ENCODE assay signal across 1 cellular context in genomic region chr17:28745777-28746473, GRCh38.
A peak's percentile ranks its signal among the peaks of the same experiment; 100 is the strongest.
TF ChIP-seq lines count a peak whose summit lies in the region.

No MANE protein-coding gene starts in this region.

TF ChIP-seq in H1, 55 proteins besides CTCF, POLR2A, EP300 and RAD21:
- TF ChIP-seq YY1 (IDR thresholded peaks at IDR 0.05; ENCODE audit: low read depth, low read length) (no peak), SIX5 (IDR thresholded peaks at IDR 0.05; ENCODE audit: low read depth, low read length) (no peak), MAFK (IDR thresholded peaks at IDR 0.05; ENCODE audit: low read depth, low read length) (peak; percentile 85)
TF ChIP-seq in H1: peak in this region for 1.
